Comparison of ENCODE assay signal across 12 cellular contexts in genomic region chr9:37341704-37342103, GRCh38.
A peak's percentile ranks its signal among the peaks of the same experiment; 100 is the strongest.
DNase-seq lines count a peak whose midpoint lies in the region; ATAC-seq and TF ChIP-seq lines count a peak whose summit lies in the region.
"Had no signal": no experiment of that assay in that cellular context is flagged by ENCODE, and none has a peak within 500 bp of the region (broad histone marks: within the 10 kb centered on the region; RNA-seq: fewer than 3 reads in every experiment).

No MANE protein-coding gene starts in this region.

- H3K4me1 Mint-ChIP-seq in GM23338 (peaks cover 22% of the 10 kb centered on the region), glutamatergic neuron (ENCODE audit: low read depth, unreplicated experiment) (peaks cover 13% of the 10 kb centered on the region)
- H3K4me1 Mint-ChIP-seq in stimulated activated naive B cell treated with anti-CD40 and anti-IgM and Interleukin-4, amounts not matched to agents 10 μg/mL and 1 μg/mL and 100 μg/mL, for 72 hours: peaks cover 20 to 32% of the 10 kb centered on the region in 2 donors

- H3K4me1 ChIP-seq in DOHH2 (ENCODE audit: control insufficient read depth, low read length): peaks cover 68% of the 10 kb centered on the region
- H3K4me1 ChIP-seq in GM23338 (ENCODE audit: insufficient read depth): peaks cover 31% of the 10 kb centered on the region
- peaks cover 65% of the 10 kb centered on the region for H3K4me1 ChIP-seq in OCI-LY1 (ENCODE audit: insufficient read depth, low read length, severe bottlenecking)
- H3K4me1 ChIP-seq in aorta (ENCODE audit: control insufficient read depth in 1 of 2, insufficient read depth in 2 of 2, low read length in 2 of 2): no peaks in the 10 kb centered on the region

- H3F3A ChIP-seq in DOHH2 (ENCODE audit: control insufficient read depth, insufficient read depth): peaks cover 36% of the 10 kb centered on the region
- H3F3A ChIP-seq in GM23338 (replicated peaks; ENCODE audit: low read depth): no peaks in the 10 kb centered on the region
- no peaks in the 10 kb centered on the region for H3F3A ChIP-seq in OCI-LY1 (ENCODE audit: insufficient read depth, low read length)

- no peak for DNase-seq in GM23338 (ENCODE audit: low spot score)
- no peak for DNase-seq in stimulated activated naive B cell treated with anti-CD40 and anti-IgM and Interleukin-4, amounts not matched to agents 10 μg/mL and 1 μg/mL and 100 μg/mL, for 72 hours
- no peak for DNase-seq in NCI-H69 (lab: John Stamatoyannopoulos, UW)
- no peak for DNase-seq in glutamatergic neuron
- DNase-seq in aorta: no peak
- DNase-seq: CD4-positive, CD25-positive, alpha-beta regulatory T cell; KG1 had no signal

- no peak for TF ChIP-seq CTCF in DOHH2 (IDR thresholded peaks at IDR 0.05; ENCODE audit: low read depth, low read length, poor library complexity, severe bottlenecking)
- TF ChIP-seq CTCF in GM23338 (conservative IDR thresholded peaks at IDR 0.05; ENCODE audit: low read depth in 2 of 2): no peak
- no peak for TF ChIP-seq CTCF in OCI-LY1 (IDR thresholded peaks at IDR 0.05; ENCODE audit: low read length)
- TF ChIP-seq CTCF in glutamatergic neuron (IDR thresholded peaks at IDR 0.05; ENCODE audit: partially characterized antibody, unreplicated experiment): no peak

- H3K9ac ChIP-seq in OCI-LY1 (ENCODE audit: low read length): no peak overlapping the region
- H3K9ac ChIP-seq: BLaER1 had no signal

- H3K27ac Mint-ChIP-seq in GM23338 (no peak overlapping the region), glutamatergic neuron (ENCODE audit: unreplicated experiment) (no peak overlapping the region)
- no peak overlapping the region for H3K27ac Mint-ChIP-seq in stimulated activated naive B cell treated with anti-CD40 and anti-IgM and Interleukin-4, amounts not matched to agents 10 μg/mL and 1 μg/mL and 100 μg/mL, for 72 hours
- H3K27ac Mint-ChIP-seq: CD4-positive, CD25-positive, alpha-beta regulatory T cell; IgD-negative memory B cell had no signal

- H3K4me3 ChIP-seq in DOHH2 (ENCODE audit: low read length) (peak overlapping the region; percentile 22; the same call in 1 of the 2 replicates), GM23338 (no peak overlapping the region), OCI-LY1 (ENCODE audit: low read depth, low read length, poor library complexity, severe bottlenecking) (no peak overlapping the region), aorta (ENCODE audit: low read length in 2 of 2) (no peak overlapping the region)
- H3K4me3 ChIP-seq: BLaER1, HAP-1 had no signal

- H3K9me3 Mint-ChIP-seq in GM23338: no peaks in the 10 kb centered on the region
- H3K9me3 Mint-ChIP-seq in stimulated activated naive B cell treated with anti-CD40 and anti-IgM and Interleukin-4, amounts not matched to agents 10 μg/mL and 1 μg/mL and 100 μg/mL, for 72 hours: no peaks in the 10 kb centered on the region
- no peaks in the 10 kb centered on the region for H3K9me3 Mint-ChIP-seq in glutamatergic neuron (ENCODE audit: unreplicated experiment)
- H3K9me3 Mint-ChIP-seq: CD4-positive, CD25-positive, alpha-beta regulatory T cell; IgD-negative memory B cell had no signal

- ATAC-seq in GM23338: peak; percentile 77
- ATAC-seq in stimulated activated naive B cell treated with anti-CD40 and anti-IgM and Interleukin-4, amounts not matched to agents 10 μg/mL and 1 μg/mL and 100 μg/mL, for 72 hours (replicated peaks): peak; percentile 63 to 66
- ATAC-seq in aorta (ENCODE audit: low FRiP score): no peak

- H3K9me2 ChIP-seq in DOHH2 (replicated peaks; ENCODE audit: control insufficient read depth, low read length) (no peaks in the 10 kb centered on the region), GM23338 (ENCODE audit: insufficient read depth) (no peaks in the 10 kb centered on the region), OCI-LY1 (ENCODE audit: low read depth, low read length) (no peaks in the 10 kb centered on the region)

- H3K36me3 ChIP-seq in DOHH2 (ENCODE audit: control insufficient read depth, low read length) (peaks cover 19% of the 10 kb centered on the region; the same call in 1 of the 2 replicates), GM23338 (ENCODE audit: insufficient read depth) (no peaks in the 10 kb centered on the region), OCI-LY1 (ENCODE audit: insufficient read depth, low read length) (peaks cover 28% of the 10 kb centered on the region; the same call in 1 of the 2 replicates), aorta (ENCODE audit: control insufficient read depth in 1 of 2, insufficient read depth in 2 of 2, low read length in 1 of 2) (no peaks in the 10 kb centered on the region)
- H3K36me3 ChIP-seq: HAP-1 had no signal

- H3K9me3 ChIP-seq in DOHH2 (ENCODE audit: control insufficient read depth, insufficient read depth, low read length): no peaks in the 10 kb centered on the region
- no peaks in the 10 kb centered on the region for H3K9me3 ChIP-seq in OCI-LY1 (ENCODE audit: low read length)
- no peaks in the 10 kb centered on the region for H3K9me3 ChIP-seq in aorta (ENCODE audit: control insufficient read depth, low read length)
- H3K9me3 ChIP-seq: BLaER1, HAP-1 had no signal

- H3K27me3 ChIP-seq in DOHH2 (ENCODE audit: control insufficient read depth, low read length) (no peaks in the 10 kb centered on the region), GM23338 (ENCODE audit: insufficient read depth) (no peaks in the 10 kb centered on the region), OCI-LY1 (ENCODE audit: insufficient read depth, low read length) (no peaks in the 10 kb centered on the region), aorta (ENCODE audit: control insufficient read depth in 1 of 2, insufficient read depth in 2 of 2, low read length in 1 of 2) (no peaks in the 10 kb centered on the region)
- H3K27me3 ChIP-seq: BLaER1 had no signal

- H3K36me3 Mint-ChIP-seq in GM23338 (ENCODE audit: low read depth) (no peaks in the 10 kb centered on the region), glutamatergic neuron (ENCODE audit: unreplicated experiment) (no peaks in the 10 kb centered on the region)
- peaks cover 12 to 23% of the 10 kb centered on the region in 2 donors for H3K36me3 Mint-ChIP-seq in stimulated activated naive B cell treated with anti-CD40 and anti-IgM and Interleukin-4, amounts not matched to agents 10 μg/mL and 1 μg/mL and 100 μg/mL, for 72 hours

- H3K79me2 ChIP-seq in DOHH2 (ENCODE audit: control insufficient read depth, low read length) (peaks cover 40% of the 10 kb centered on the region), GM23338 (replicated peaks; ENCODE audit: insufficient read depth) (no peaks in the 10 kb centered on the region), OCI-LY1 (ENCODE audit: insufficient read depth, low read length) (0 out of 2 replicates have a peak, but pooled peaks cover 15% of the 10 kb centered on the region)

- H3K4me3 Mint-ChIP-seq in GM23338 (no peak overlapping the region), glutamatergic neuron (ENCODE audit: unreplicated experiment) (no peak overlapping the region)
- H3K4me3 Mint-ChIP-seq in stimulated activated naive B cell treated with anti-CD40 and anti-IgM and Interleukin-4, amounts not matched to agents 10 μg/mL and 1 μg/mL and 100 μg/mL, for 72 hours: no peak overlapping the region
- H3K4me3 Mint-ChIP-seq: CD4-positive, CD25-positive, alpha-beta regulatory T cell; IgD-negative memory B cell had no signal

- H4K20me1 ChIP-seq in DOHH2 (ENCODE audit: control insufficient read depth, insufficient read depth, low read depth, low read length) (no peaks in the 10 kb centered on the region), GM23338 (replicated peaks; ENCODE audit: insufficient read depth) (peaks cover 4% of the 10 kb centered on the region), OCI-LY1 (ENCODE audit: insufficient read depth, low read length) (no peaks in the 10 kb centered on the region)

- peak overlapping the region; percentile 78 for H3K4me2 ChIP-seq in DOHH2 (ENCODE audit: low read length)
- H3K4me2 ChIP-seq in GM23338: no peak overlapping the region
- no peak overlapping the region; the same call in 1 of the 2 replicates for H3K4me2 ChIP-seq in OCI-LY1 (ENCODE audit: low read length)
- H3K4me2 ChIP-seq: BLaER1 had no signal

- intact Hi-C loops in aorta (cut with DNase I): no loop called here

- 98 to 100% methylated on average over 2 of the region's 2 CpGs for WGBS in aorta, 2 donors

- H2AFZ ChIP-seq in GM23338 (no peak overlapping the region), OCI-LY1 (ENCODE audit: low read length) (no peak overlapping the region)

- peak overlapping the region; percentile 98 for H3K27ac ChIP-seq in DOHH2 (ENCODE audit: low read depth, low read length)
- no peak overlapping the region for H3K27ac ChIP-seq in GM23338 (ENCODE audit: low read depth)
- H3K27ac ChIP-seq in OCI-LY1 (ENCODE audit: low read depth, low read length, poor library complexity, severe bottlenecking): peak overlapping the region; percentile 100
- H3K27ac ChIP-seq in aorta (ENCODE audit: low read depth in 1 of 2, low read length in 2 of 2): no peak overlapping the region
- H3K27ac ChIP-seq: BLaER1 had no signal

- H3K27me3 Mint-ChIP-seq in GM23338 (ENCODE audit: insufficient read depth, low read depth, poor library complexity) (no peaks in the 10 kb centered on the region), glutamatergic neuron (ENCODE audit: unreplicated experiment) (peaks cover 2% of the 10 kb centered on the region)
- no peaks in the 10 kb centered on the region for H3K27me3 Mint-ChIP-seq in stimulated activated naive B cell treated with anti-CD40 and anti-IgM and Interleukin-4, amounts not matched to agents 10 μg/mL and 1 μg/mL and 100 μg/mL, for 72 hours
- H3K27me3 Mint-ChIP-seq: CD4-positive, CD25-positive, alpha-beta regulatory T cell; IgD-negative memory B cell had no signal

TF ChIP-seq in GM23338, 12 proteins besides CTCF, POLR2A, EP300 and RAD21 (continues in another document):
- no peak for TF ChIP-seq POLR2AphosphoS5 (IDR thresholded peaks at IDR 0.05; ENCODE audit: low read depth)

Comparison
In these comparisons a context has a peak if more than half of its experiments do, and no peak if none do; other contexts are left out.
1. H3K27ac ChIP-seq: peak in DOHH2 (single experiment) and OCI-LY1 (single experiment); none in GM23338 (single experiment) and aorta (0 of 2).